ENCODE assay signal across 1 cellular context in genomic region chr17:44256671-44257070, GRCh38.
TF ChIP-seq lines count a peak whose summit lies in the region.

No MANE protein-coding gene starts in this region.

TF ChIP-seq in HepG2, 621 proteins besides CTCF, POLR2A, EP300 and RAD21:
- no peak for TF ChIP-seq ZNF121 (CRISPR knock-in tag; IDR thresholded peaks at IDR 0.05)
- TF ChIP-seq, protein P1, sequence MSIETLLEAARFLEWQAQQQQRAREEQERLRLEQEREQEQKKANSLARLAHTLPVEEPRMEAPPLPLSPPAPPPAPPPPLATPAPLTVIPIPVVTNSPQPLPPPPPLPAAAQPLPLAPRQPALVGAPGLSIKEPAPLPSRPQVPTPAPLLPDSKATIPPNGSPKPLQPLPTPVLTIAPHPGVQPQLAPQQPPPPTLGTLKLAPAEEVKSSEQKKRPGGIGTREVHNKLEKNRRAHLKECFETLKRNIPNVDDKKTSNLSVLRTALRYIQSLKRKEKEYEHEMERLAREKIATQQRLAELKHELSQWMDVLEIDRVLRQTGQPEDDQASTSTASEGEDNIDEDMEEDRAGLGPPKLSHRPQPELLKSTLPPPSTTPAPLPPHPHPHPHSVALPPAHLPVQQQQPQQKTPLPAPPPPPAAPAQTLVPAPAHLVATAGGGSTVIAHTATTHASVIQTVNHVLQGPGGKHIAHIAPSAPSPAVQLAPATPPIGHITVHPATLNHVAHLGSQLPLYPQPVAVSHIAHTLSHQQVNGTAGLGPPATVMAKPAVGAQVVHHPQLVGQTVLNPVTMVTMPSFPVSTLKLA (IDR thresholded peaks at IDR 0.05) = peak; percentile 86
- TF ChIP-seq ZNF713 (CRISPR knock-in tag; IDR thresholded peaks at IDR 0.05) = no peak
- no peak for TF ChIP-seq ZNF558 (CRISPR knock-in tag; IDR thresholded peaks at IDR 0.05; ENCODE audit: borderline replicate concordance)
- no peak for TF ChIP-seq TEF (CRISPR knock-in tag; IDR thresholded peaks at IDR 0.05)
- TF ChIP-seq U2AF1 (optimal IDR thresholded peaks at IDR 0.05; ENCODE audit: low read depth, low read length) = no peak
- TF ChIP-seq POGK (CRISPR knock-in tag; conservative IDR thresholded peaks at IDR 0.05) = no peak
- peak; percentile 61 for TF ChIP-seq CREB1 (IDR thresholded peaks at IDR 0.05)
- no peak for TF ChIP-seq CREB1 (CRISPR knock-in tag; IDR thresholded peaks at IDR 0.05)
- no peak for TF ChIP-seq HNF1A (IDR thresholded peaks at IDR 0.05; ENCODE audit: low read depth)
- TF ChIP-seq HNF1A (CRISPR knock-in tag; IDR thresholded peaks at IDR 0.05; ENCODE audit: borderline replicate concordance) = no peak
